Comparison of ENCODE assay signal across 19 cellular contexts in genomic region chr10:102195301-102195870, GRCh38. TPM values are rescaled to one million over a fixed set of nuclear protein-coding genes. Genes with fewer than 3 reads are reported as not detected.
DNase-seq lines count a peak whose midpoint lies in the region; ATAC-seq and TF ChIP-seq lines count a peak whose summit lies in the region.
"Had no signal": no experiment of that assay in that cellular context is flagged by ENCODE, and none has a peak within 500 bp of the region (broad histone marks: within the 10 kb centered on the region; RNA-seq: fewer than 3 reads in every experiment).

No MANE protein-coding gene starts in this region.

- 66 to 73% methylated on average over 6 of the region's 6 CpGs for WGBS in GM23248 (ENCODE audit: low coverage in 1 of 2, low lambda C conversion rate in 2 of 2, missing lambda C conversion rate in 2 of 2), 2 experiments

- peaks cover 4% of the 10 kb centered on the region for H3K36me3 Mint-ChIP-seq in chondrocyte (ENCODE audit: low read depth)

- H3K27me3 ChIP-seq in GM23248 (replicated peaks; ENCODE audit: insufficient read depth), result no peaks in the 10 kb centered on the region
- H3K27me3 ChIP-seq: BLaER1 treated with 17β-estradiol and CSF1 and Interleukin-3, amounts not matched to agents 10 nM and 100 nM had no signal

- no peaks in the 10 kb centered on the region for H3F3A ChIP-seq in GM23248 (ENCODE audit: insufficient read depth)

- peak; percentile 35 for DNase-seq in A172 (ENCODE audit: low spot score)
- DNase-seq in GM23248, result peak; percentile 33
- DNase-seq in NB4 (ENCODE audit: low read depth), result peak; percentile 18
- peak; percentile 26 for DNase-seq in coronary artery (ENCODE audit: low spot score)
- no peak for DNase-seq in NAMALWA (ENCODE audit: low spot score)
- no peak for DNase-seq in activated CD4-positive, alpha-beta T cell treated with anti-CD3 and anti-CD28 coated beads, Interleukin-2, amount 50 U/mL, for 48 hours
- DNase-seq in chondrocyte (ENCODE audit: low spot score), result no peak
- DNase-seq: DND-41, Kasumi-1, NCI-H1092 treated with DMSO at 0.1 percent for 48 hours, NCI-H1694, NCI-H345, NCI-H526 treated with DMSO at 0.1 percent for 48 hours, SIG-M5 had no signal

- H3K36me3 ChIP-seq in GM23248 (ENCODE audit: low read depth), result no peaks in the 10 kb centered on the region

- ATAC-seq in HG03354 (IDR thresholded peaks at IDR 0.05; ENCODE audit: poor library complexity, severe bottlenecking, unreplicated experiment), result no peak

- H4K20me1 ChIP-seq in GM23248 (ENCODE audit: insufficient read depth), result no peaks in the 10 kb centered on the region
- H4K20me1 ChIP-seq: BLaER1 treated with 17β-estradiol and CSF1 and Interleukin-3, amounts not matched to agents 10 nM and 100 nM had no signal

- peaks cover 10% of the 10 kb centered on the region for H3K27me3 Mint-ChIP-seq in chondrocyte (ENCODE audit: low read depth)

- in situ Hi-C loops in GM23248 (cut with MboI), result no loop called here

- H3K9me2 ChIP-seq in GM23248 (ENCODE audit: insufficient read depth), result no peaks in the 10 kb centered on the region

- no peak overlapping the region for H3K9ac ChIP-seq in GM23248
- H3K9ac ChIP-seq: BLaER1 treated with 17β-estradiol and CSF1 and Interleukin-3, amounts not matched to agents 10 nM and 100 nM had no signal

- no peak overlapping the region for H2AFZ ChIP-seq in GM23248

- no peak overlapping the region for H3K4me3 Mint-ChIP-seq in chondrocyte (ENCODE audit: unreplicated experiment)
- H3K4me3 Mint-ChIP-seq: IgD-negative memory B cell had no signal

- no peaks in the 10 kb centered on the region for H3K4me1 Mint-ChIP-seq in chondrocyte (ENCODE audit: low read depth)
- H3K4me1 Mint-ChIP-seq: IgD-negative memory B cell had no signal

- TF ChIP-seq POLR2A in NB4 (IDR thresholded peaks at IDR 0.05; ENCODE audit: extremely low read depth, insufficient read length), result no peak

- no peak overlapping the region for H3K27ac ChIP-seq in GM23248
- H3K27ac ChIP-seq in coronary artery, result no peak overlapping the region
- H3K27ac ChIP-seq: BLaER1 treated with 17β-estradiol and CSF1 and Interleukin-3, amounts not matched to agents 10 nM and 100 nM had no signal

- H3K27ac Mint-ChIP-seq in chondrocyte (ENCODE audit: unreplicated experiment), result no peak overlapping the region

- no peaks in the 10 kb centered on the region for H3K79me2 ChIP-seq in GM23248 (ENCODE audit: insufficient read depth)

- H3K9me3 ChIP-seq in GM23248 (ENCODE audit: low read depth), result no peaks in the 10 kb centered on the region

- H3K9me3 Mint-ChIP-seq in chondrocyte (ENCODE audit: low read depth), result peaks cover 9% of the 10 kb centered on the region

- H3K4me2 ChIP-seq in GM23248 (ENCODE audit: unreplicated experiment), result no peak overlapping the region
- H3K4me2 ChIP-seq: BLaER1 treated with 17β-estradiol and CSF1 and Interleukin-3, amounts not matched to agents 10 nM and 100 nM had no signal

- H3K4me3 ChIP-seq in GM23248 (no peak overlapping the region), NB4 (ENCODE audit: low read depth, low read length) (no peak overlapping the region), coronary artery (no peak overlapping the region)
- H3K4me3 ChIP-seq: BLaER1 treated with 17β-estradiol and CSF1 and Interleukin-3, amounts not matched to agents 10 nM and 100 nM had no signal

- no peak for TF ChIP-seq CTCF in NB4 (IDR thresholded peaks at IDR 0.05; ENCODE audit: low read depth, low read length)
- TF ChIP-seq CTCF in coronary artery (IDR thresholded peaks at IDR 0.05), result no peak
- no peak for TF ChIP-seq CTCF in chondrocyte (IDR thresholded peaks at IDR 0.05)

- H3K4me1 ChIP-seq in GM23248 (ENCODE audit: insufficient read depth), result no peaks in the 10 kb centered on the region
- H3K4me1 ChIP-seq: BLaER1 treated with 17β-estradiol and CSF1 and Interleukin-3, amounts not matched to agents 10 nM and 100 nM had no signal

RNA-seq across cellular contexts. Expression of gene ELOVL3, which starts 30.7 kb away (rescaled TPM):
- total RNA-seq in A172 (2014; rRNA removed; shearing (Covaris generic)), result not detected in 2 replicates
- 1.9 TPM in 1 of 2 replicates, not detected in the other for total RNA-seq in GM23248 (2014; rRNA removed; shearing (Covaris generic))
- 1.4 and 1.9 TPM in 2 replicates for polyA plus RNA-seq in GM23248 (2016; fragmentation: Nextera tagmentation; extraction: Ambion mirVana)
- not detected in 3 replicates for total RNA-seq in chondrocyte
- total RNA-seq: H1 had no signal
- polyA plus RNA-seq: IgD-negative memory B cell had no signal

RNA-seq across cellular contexts. Expression of gene NOLC1, which starts 43.2 kb away (rescaled TPM):
- 77.2 and 87.7 TPM in 2 replicates for total RNA-seq in A172 (2014; rRNA removed; shearing (Covaris generic))
- total RNA-seq in GM23248 (2014; rRNA removed; shearing (Covaris generic)), result 30.7 and 31.9 TPM in 2 replicates
- 42.5 and 43.4 TPM in 2 replicates for polyA plus RNA-seq in GM23248 (2016; fragmentation: Nextera tagmentation; extraction: Ambion mirVana)
- 36.2 to 50.6 TPM (median 38.8 TPM) in 3 replicates for total RNA-seq in chondrocyte

RNA-seq across cellular contexts. Expression of gene PITX3, which starts 45.9 kb away (rescaled TPM):
- total RNA-seq in A172 (2014; rRNA removed; shearing (Covaris generic)), result not detected in 2 replicates
- not detected in 2 replicates for total RNA-seq in GM23248 (2014; rRNA removed; shearing (Covaris generic))
- polyA plus RNA-seq in GM23248 (2016; fragmentation: Nextera tagmentation; extraction: Ambion mirVana), result not detected in 2 replicates
- total RNA-seq in chondrocyte, result not detected in 3 replicates
- total RNA-seq: HT-29 had no signal
- polyA plus RNA-seq: IgD-negative memory B cell had no signal

RNA-seq across cellular contexts. Expression of gene GBF1, which starts 49.9 kb away (rescaled TPM):
- 31.9 and 32.9 TPM in 2 replicates for total RNA-seq in A172 (2014; rRNA removed; shearing (Covaris generic))
- total RNA-seq in GM23248 (2014; rRNA removed; shearing (Covaris generic)), result 43.9 and 48.7 TPM in 2 replicates
- 28.1 and 29.8 TPM in 2 replicates for polyA plus RNA-seq in GM23248 (2016; fragmentation: Nextera tagmentation; extraction: Ambion mirVana)
- total RNA-seq in chondrocyte, result 59.3 to 88.4 TPM (median 59.7 TPM) in 3 replicates

Comparison
In these comparisons a context has a peak if more than half of its experiments do, and no peak if none do; other contexts are left out.
1. DNase-seq: peak in A172 (single experiment), GM23248 (single experiment), NB4 (single experiment) and coronary artery (single experiment); none in NAMALWA (single experiment), activated CD4-positive, alpha-beta T cell treated with anti-CD3 and anti-CD28 coated beads, Interleukin-2, amount 50 U/mL, for 48 hours (0 of 2) and chondrocyte (single experiment).